17 cellular contexts compared by ENCODE assay signal in genomic region chr13:111395511-111396393, GRCh38.
DNase-seq lines count a peak whose midpoint lies in the region; TF ChIP-seq lines count a peak whose summit lies in the region.
"Had no signal": no experiment of that assay in that cellular context is flagged by ENCODE, and none has a peak within 500 bp of the region (broad histone marks: within the 10 kb centered on the region; RNA-seq: fewer than 3 reads in every experiment).

No MANE protein-coding gene starts in this region.

- H3K9me3 ChIP-seq in H9 (ENCODE audit: control insufficient read depth, low read depth, low read length) (no peaks in the 10 kb centered on the region), Karpas-422 (ENCODE audit: low read length) (no peaks in the 10 kb centered on the region), stomach (no peaks in the 10 kb centered on the region), hepatocyte (ENCODE audit: low read depth) (no peaks in the 10 kb centered on the region)

- H2BK5ac ChIP-seq in H9 (ENCODE audit: insufficient read length, low read length) = no peak overlapping the region

- H3K4me3 ChIP-seq in Karpas-422 (ENCODE audit: low read length) (no peak overlapping the region), stomach (no peak overlapping the region), hepatocyte (no peak overlapping the region)

- no peaks in the 10 kb centered on the region for H3K27me3 ChIP-seq in H9 (ENCODE audit: insufficient read depth, low read length)
- no peaks in the 10 kb centered on the region for H3K27me3 ChIP-seq in Karpas-422 (ENCODE audit: low read length)
- H3K27me3 ChIP-seq in stomach = no peaks in the 10 kb centered on the region
- H3K27me3 ChIP-seq in hepatocyte = no peaks in the 10 kb centered on the region

- H3K4me1 Mint-ChIP-seq in H9 (no peaks in the 10 kb centered on the region), glutamatergic neuron (ENCODE audit: low read depth, unreplicated experiment) (no peaks in the 10 kb centered on the region)
- no peaks in the 10 kb centered on the region for H3K4me1 Mint-ChIP-seq in activated CD4-positive, alpha-beta T cell treated with anti-CD3 and anti-CD28 coated beads, Interleukin-2, amount 10 ng/mL, durations not matched to agents 7 days and 5 days
- H3K4me1 Mint-ChIP-seq: CD14-positive monocyte had no signal

- H3K4me2 ChIP-seq in H9 (ENCODE audit: insufficient read depth, insufficient read length, low read length) = no peak overlapping the region
- no peak overlapping the region for H3K4me2 ChIP-seq in Karpas-422 (ENCODE audit: low read depth, low read length, poor library complexity, severe bottlenecking)
- H3K4me2 ChIP-seq in hepatocyte = no peak overlapping the region

- TF ChIP-seq POLR2A in stomach (IDR thresholded peaks at IDR 0.05) = no peak

- no peak for TF ChIP-seq EP300 in stomach (IDR thresholded peaks at IDR 0.05)

- no peak overlapping the region for H2BK15ac ChIP-seq in H9 (ENCODE audit: low read depth, low read length)

- H3K79me2 ChIP-seq in H9 (ENCODE audit: insufficient read depth, low read length) (no peaks in the 10 kb centered on the region), Karpas-422 (ENCODE audit: low read length) (no peaks in the 10 kb centered on the region), hepatocyte (no peaks in the 10 kb centered on the region)

- H3K27me3 Mint-ChIP-seq in H9 (ENCODE audit: low read depth) = peaks cover 18% of the 10 kb centered on the region
- H3K27me3 Mint-ChIP-seq in glutamatergic neuron (ENCODE audit: unreplicated experiment) = peaks cover 2% of the 10 kb centered on the region
- no peaks in the 10 kb centered on the region for H3K27me3 Mint-ChIP-seq in activated CD4-positive, alpha-beta T cell treated with anti-CD3 and anti-CD28 coated beads, Interleukin-2, amount 10 ng/mL, durations not matched to agents 7 days and 5 days

- H3K56ac ChIP-seq in H9 (ENCODE audit: insufficient read length, low read depth, low read length) = no peak overlapping the region

- peak overlapping the region; percentile 32 for H3K18ac ChIP-seq in H9 (ENCODE audit: insufficient read length, low read depth, low read length)

- H3K9me2 ChIP-seq in Karpas-422 (replicated peaks; ENCODE audit: insufficient read depth, low read length) (no peaks in the 10 kb centered on the region), hepatocyte (replicated peaks; ENCODE audit: insufficient read depth) (no peaks in the 10 kb centered on the region)

- no peak overlapping the region for H3K14ac ChIP-seq in H9 (ENCODE audit: insufficient read depth, low read length)

- H3K23me2 ChIP-seq in H9 (ENCODE audit: insufficient read length, low read depth, low read length, poor library complexity, severe bottlenecking) = no peaks in the 10 kb centered on the region

- intact Hi-C loops in stomach (cut with DNase I; ENCODE audit: low total_unique reads) = no loop called here

- H3K23ac ChIP-seq in H9 (ENCODE audit: insufficient read length, low read depth, low read length) = no peak overlapping the region

- CTCF ChIA-PET in activated CD4-positive, alpha-beta T cell treated with anti-CD3 and anti-CD28 coated beads, Interleukin-2, amount 10 ng/mL, durations not matched to agents 7 days and 5 days (lab: Charles Lee) = no interaction called here

- peaks cover 0 to 2% (median 0%) of the 10 kb centered on the region in 3 experiments; a peak in 4 of 7 replicates for H3K36me3 Mint-ChIP-seq in H9 (ENCODE audit: insufficient read depth in 1 of 3, low read depth in 3 of 3)
- peaks cover 16% of the 10 kb centered on the region for H3K36me3 Mint-ChIP-seq in glutamatergic neuron (ENCODE audit: unreplicated experiment)
- no peaks in the 10 kb centered on the region for H3K36me3 Mint-ChIP-seq in activated CD4-positive, alpha-beta T cell treated with anti-CD3 and anti-CD28 coated beads, Interleukin-2, amount 10 ng/mL, durations not matched to agents 7 days and 5 days (ENCODE audit: low read depth)
- H3K36me3 Mint-ChIP-seq: CD14-positive monocyte had no signal

- H4K8ac ChIP-seq in H9 (replicated peaks; ENCODE audit: insufficient read length, low read depth, low read length) = no peak overlapping the region

- no peak for TF ChIP-seq CTCF in H9 (conservative IDR thresholded peaks at IDR 0.05)
- no peak for TF ChIP-seq CTCF in glutamatergic neuron (IDR thresholded peaks at IDR 0.05; ENCODE audit: partially characterized antibody, unreplicated experiment)
- no peak for TF ChIP-seq CTCF in stomach (IDR thresholded peaks at IDR 0.05)
- TF ChIP-seq CTCF in hepatocyte (IDR thresholded peaks at IDR 0.05; ENCODE audit: poor library complexity) = no peak

- no peaks in the 10 kb centered on the region for H3K79me1 ChIP-seq in H9 (ENCODE audit: insufficient read depth, low read depth, low read length, poor library complexity, severe bottlenecking)

- no CpG with 5 or more reads among the region's 9 CpGs for WGBS in H9 (ENCODE audit: extremely low coverage, insufficient read length, low lambda C conversion rate)
- WGBS in stomach, 5 donors = 75 to 92% (median 91%) methylated on average over 8 to 9 of the region's 9 CpGs
- 96% methylated on average over 9 of the region's 9 CpGs for WGBS in hepatocyte (ENCODE audit: low lambda C conversion rate, missing lambda C conversion rate)

- DNase-seq in H9 (peak; percentile 16), Karpas-422 (peak; percentile 19), glutamatergic neuron (peak; percentile 2), stomach (peak; percentile 9), NCI-H187 treated with DMSO at 0.1 percent for 48 hours (lab: John Stamatoyannopoulos, UW) (no peak), hepatocyte (ENCODE audit: low spot score) (no peak)
- no peak for DNase-seq in activated CD4-positive, alpha-beta T cell treated with anti-CD3 and anti-CD28 coated beads, Interleukin-2, amount 10 ng/mL, durations not matched to agents 7 days and 5 days
- DNase-seq: AML-193, DMS79, KBM-7, NCI-H1105 treated with DMSO at 0.1 percent for 48 hours, NCI-H1694 treated with DMSO at 0.1 percent for 48 hours, NCI-H2227 treated with DMSO at 0.1 percent for 48 hours, NCI-H510A treated with DMSO at 0.1 percent for 48 hours, NCI-H774, SHP77 treated with DMSO at 0.1 percent for 48 hours had no signal

- H2AFZ ChIP-seq in H9 (ENCODE audit: low read length) (no peak overlapping the region), Karpas-422 (ENCODE audit: low read length) (no peak overlapping the region), hepatocyte (no peak overlapping the region)

- H3K36me3 ChIP-seq in Karpas-422 (ENCODE audit: insufficient read depth, low read length) (no peaks in the 10 kb centered on the region), stomach (no peaks in the 10 kb centered on the region), hepatocyte (replicated peaks; ENCODE audit: insufficient read depth, low read depth) (no peaks in the 10 kb centered on the region)

- no peaks in the 10 kb centered on the region for H4K20me1 ChIP-seq in H9 (ENCODE audit: control insufficient read depth, insufficient read depth, insufficient read length)
- no peaks in the 10 kb centered on the region for H4K20me1 ChIP-seq in Karpas-422 (ENCODE audit: insufficient read depth, low read depth, low read length)
- H4K20me1 ChIP-seq in hepatocyte (ENCODE audit: insufficient read depth, poor library complexity, severe bottlenecking) = no peaks in the 10 kb centered on the region

- H3K4me1 ChIP-seq in H9 (ENCODE audit: insufficient read depth, low read length) (no peaks in the 10 kb centered on the region), Karpas-422 (ENCODE audit: low read length) (no peaks in the 10 kb centered on the region), stomach (no peaks in the 10 kb centered on the region), hepatocyte (ENCODE audit: insufficient read depth) (peaks cover 13% of the 10 kb centered on the region)

- no peak overlapping the region for H2BK20ac ChIP-seq in H9 (ENCODE audit: low read depth, low read length, poor library complexity, severe bottlenecking)

- H3K9me3 Mint-ChIP-seq in H9 (peaks cover 2 to 6% of the 10 kb centered on the region in 2 experiments; a peak in 3 of 5 replicates), glutamatergic neuron (ENCODE audit: unreplicated experiment) (peaks cover 2% of the 10 kb centered on the region)
- H3K9me3 Mint-ChIP-seq in activated CD4-positive, alpha-beta T cell treated with anti-CD3 and anti-CD28 coated beads, Interleukin-2, amount 10 ng/mL, durations not matched to agents 7 days and 5 days = no peaks in the 10 kb centered on the region

- H3K27ac ChIP-seq in H9 (ENCODE audit: insufficient read length, low read depth, low read length) (no peak overlapping the region), Karpas-422 (ENCODE audit: low read length) (no peak overlapping the region), stomach (no peak overlapping the region), hepatocyte (no peak overlapping the region)

- no peak overlapping the region for H2AK5ac ChIP-seq in H9 (ENCODE audit: insufficient read length, low read length)

- H3K4me3 Mint-ChIP-seq in H9 (no peak overlapping the region), glutamatergic neuron (ENCODE audit: unreplicated experiment) (no peak overlapping the region)
- H3K4me3 Mint-ChIP-seq in activated CD4-positive, alpha-beta T cell treated with anti-CD3 and anti-CD28 coated beads, Interleukin-2, amount 10 ng/mL, durations not matched to agents 7 days and 5 days = no peak overlapping the region
- H3K4me3 Mint-ChIP-seq: CD14-positive monocyte had no signal

- H3K9ac ChIP-seq in H9 (ENCODE audit: extremely low read depth, insufficient read length, low read length) = no peak overlapping the region
- H3K9ac ChIP-seq in Karpas-422 (ENCODE audit: low read length) = no peak overlapping the region

- H3T11ph ChIP-seq in H9 (ENCODE audit: low read length) = no peak overlapping the region

- no peak overlapping the region for H3K4ac ChIP-seq in H9 (ENCODE audit: low read depth, low read length)

- no peak overlapping the region for H3K27ac Mint-ChIP-seq in H9
- H3K27ac Mint-ChIP-seq in glutamatergic neuron (ENCODE audit: unreplicated experiment) = no peak overlapping the region
- H3K27ac Mint-ChIP-seq in activated CD4-positive, alpha-beta T cell treated with anti-CD3 and anti-CD28 coated beads, Interleukin-2, amount 10 ng/mL, durations not matched to agents 7 days and 5 days = no peak overlapping the region

- H2BK120ac ChIP-seq in H9 (ENCODE audit: low read depth, low read length, poor library complexity, severe bottlenecking) = no peak overlapping the region

- POLR2A ChIA-PET in activated CD4-positive, alpha-beta T cell treated with anti-CD3 and anti-CD28 coated beads, Interleukin-2, amount 10 ng/mL, durations not matched to agents 7 days and 5 days (lab: Charles Lee) = no interaction called here

- no peak overlapping the region for H2BK12ac ChIP-seq in H9 (ENCODE audit: insufficient read length, low read depth, low read length)

- no peak overlapping the region for H4K5ac ChIP-seq in H9 (ENCODE audit: insufficient read length, low read depth, low read length)

- no peak overlapping the region for H4K91ac ChIP-seq in H9 (ENCODE audit: insufficient read length, low read depth, low read length)

Comparison
In these comparisons a context has a peak if more than half of its experiments do, and no peak if none do; other contexts are left out.
1. DNase-seq: peak in H9 (single experiment), Karpas-422 (single experiment), glutamatergic neuron (single experiment) and stomach (single experiment); none in activated CD4-positive, alpha-beta T cell treated with anti-CD3 and anti-CD28 coated beads, Interleukin-2, amount 10 ng/mL, durations not matched to agents 7 days and 5 days (single experiment), NCI-H187 treated with DMSO at 0.1 percent for 48 hours (single experiment) and hepatocyte (single experiment).